24 cellular contexts compared by ENCODE assay signal in genomic region chr11:69968407-69969347, GRCh38.
DNase-seq lines count a peak whose midpoint lies in the region; ATAC-seq and TF ChIP-seq lines count a peak whose summit lies in the region.
"Had no signal": no experiment of that assay in that cellular context is flagged by ENCODE, and none has a peak within 500 bp of the region (broad histone marks: within the 10 kb centered on the region; RNA-seq: fewer than 3 reads in every experiment).

No MANE protein-coding gene starts in this region.

- H3K36me3 ChIP-seq in BLaER1 treated with 17β-estradiol and CSF1 and Interleukin-3, amounts not matched to agents 10 nM and 100 nM: no peaks in the 10 kb centered on the region
- H3K36me3 ChIP-seq in PC-3 (ENCODE audit: low read depth, low read length): no peaks in the 10 kb centered on the region
- H3K36me3 ChIP-seq: HAP-1 had no signal

- intact Hi-C loops in PC-3 (cut with micrococcal nuclease): no loop called here
- intact Hi-C loops in left ventricle myocardium superior (cut with micrococcal nuclease): no loop called here

- TF ChIP-seq CTCF in PC-3 (conservative IDR thresholded peaks at IDR 0.05; ENCODE audit: low read depth, low read length) (no peak), nephron (IDR thresholded peaks at IDR 0.05; ENCODE audit: unreplicated experiment in 3 of 3) (no peak)

- BruUV-seq in PC-3 (replicated peaks; lab: Mats Ljungman, UMichigan): no TSS peak

- no peaks in the 10 kb centered on the region; a peak in 1 of 22 replicates for H3K9me3 ChIP-seq in BLaER1 treated with 17β-estradiol and CSF1 and Interleukin-3, amounts not matched to agents 10 nM and 100 nM (replicated peaks in 1 of 11)
- H3K9me3 ChIP-seq in PC-3 (ENCODE audit: low read length): no peaks in the 10 kb centered on the region
- H3K9me3 ChIP-seq: HAP-1 had no signal

- DNase-seq in PC-3 (no peak), left ventricle myocardium superior (peak; percentile 54)
- DNase-seq: activated CD4-positive, alpha-beta T cell treated with anti-CD3 and anti-CD28 coated beads, Interleukin-2, amount 50 U/mL, for 4 hours; activated naive CD8-positive, alpha-beta T cell treated with anti-CD3 and anti-CD28 coated beads for 36 hours; C1 segment of cervical spinal cord; DND-41; effector CD4-positive, alpha-beta T cell; foreskin fibroblast; mammary epithelial cell; NCI-H1105 treated with DMSO at 0.1 percent for 48 hours; NCI-H2029; NCI-H2227 treated with DMSO at 0.1 percent for 48 hours; stimulated activated CD4-positive, alpha-beta T cell treated with anti-CD3 and anti-CD28 coated beads, Interleukin-1b, Interleukin-23, amount 100 ng/mL, for 48 hours had no signal

- H4K20me1 ChIP-seq in BLaER1 treated with 17β-estradiol and CSF1 and Interleukin-3, amounts not matched to agents 10 nM and 100 nM: no peaks in the 10 kb centered on the region
- no peaks in the 10 kb centered on the region for H4K20me1 ChIP-seq in PC-3 (ENCODE audit: low read length)

- no peaks in the 10 kb centered on the region for H3K9me2 ChIP-seq in PC-3 (replicated peaks; ENCODE audit: low read length)

- H3K9ac ChIP-seq in BLaER1 treated with 17β-estradiol and CSF1 and Interleukin-3, amounts not matched to agents 10 nM and 100 nM: 0 out of 22 replicates have a peak overlapping the region, but pooled peaks of 1 of the 11 experiments have one; percentile 6
- H3K9ac ChIP-seq in PC-3 (ENCODE audit: low read length): no peak overlapping the region

- CTCF ChIA-PET in PC-3 (lab: Charles Lee): no interaction called here

- POLR2A ChIA-PET in PC-3 (lab: Charles Lee; ENCODE audit: unreplicated experiment): no interaction called here

- ATAC-seq in PC-3: 0 out of 2 replicates have a peak, but pooled peaks have one; percentile 13
- peak; percentile 47 for ATAC-seq in left ventricle myocardium superior
- no peak for ATAC-seq in GM18520 (IDR thresholded peaks at IDR 0.05; ENCODE audit: unreplicated experiment)
- ATAC-seq in HG02970 (IDR thresholded peaks at IDR 0.05; ENCODE audit: low FRiP score, unreplicated experiment): no peak
- no peak for ATAC-seq in HG02885 (IDR thresholded peaks at IDR 0.05; ENCODE audit: poor library complexity, unreplicated experiment)
- no peak for ATAC-seq in GM18907 (IDR thresholded peaks at IDR 0.05; ENCODE audit: unreplicated experiment)
- ATAC-seq: activated T-helper 17 cell treated with anti-CD3 and anti-CD28 coated beads, Interleukin-2, amount 50 U/mL, for 72 hours had no signal

- peak overlapping the region in 7 of 11 experiments; percentile 82 to 93 (median 89); a peak in 14 of 22 replicates for H3K4me2 ChIP-seq in BLaER1 treated with 17β-estradiol and CSF1 and Interleukin-3, amounts not matched to agents 10 nM and 100 nM
- no peak overlapping the region for H3K4me2 ChIP-seq in PC-3 (ENCODE audit: low read length)
- H3K4me2 ChIP-seq: hepatocyte had no signal

- H3K27me3 ChIP-seq in BLaER1 treated with 17β-estradiol and CSF1 and Interleukin-3, amounts not matched to agents 10 nM and 100 nM: peaks cover 0 to 11% (median 0%) of the 10 kb centered on the region in 11 experiments; a peak in 2 of 22 replicates
- no peaks in the 10 kb centered on the region for H3K27me3 ChIP-seq in PC-3 (ENCODE audit: low read length)
- H3K27me3 ChIP-seq: hepatocyte had no signal

- H3K27ac Mint-ChIP-seq in nephron: peak overlapping the region in 2 of 3 experiments; percentile 28 to 74

- no peaks in the 10 kb centered on the region for H3K9me3 Mint-ChIP-seq in nephron
- H3K9me3 Mint-ChIP-seq: activated naive CD8-positive, alpha-beta T cell treated with anti-CD3 and anti-CD28 coated beads for 36 hours; activated T-helper 17 cell treated with anti-CD3 and anti-CD28 coated beads, Interleukin-2, amount 50 U/mL, for 72 hours; T-helper 2 cell treated with Interferon-gamma antibody and Interleukin-4, amounts not matched to agents 5 μg/mL and 100 μg/mL, for 36 hours had no signal

- H3K4me1 Mint-ChIP-seq in nephron: peaks cover 13% of the 10 kb centered on the region
- H3K4me1 Mint-ChIP-seq: activated T-helper 17 cell treated with anti-CD3 and anti-CD28 coated beads, Interleukin-2, amount 50 U/mL, for 72 hours had no signal

- H3K27me3 Mint-ChIP-seq in nephron (ENCODE audit: low read depth): peaks cover 28% of the 10 kb centered on the region

- H3F3A ChIP-seq in PC-3 (ENCODE audit: low read length, unreplicated experiment): no peaks in the 10 kb centered on the region

- H3K4me3 Mint-ChIP-seq in nephron: no peak overlapping the region
- H3K4me3 Mint-ChIP-seq: activated naive CD8-positive, alpha-beta T cell treated with anti-CD3 and anti-CD28 coated beads for 36 hours; activated T-helper 17 cell treated with anti-CD3 and anti-CD28 coated beads, Interleukin-2, amount 50 U/mL, for 72 hours; T-helper 2 cell treated with Interferon-gamma antibody and Interleukin-4, amounts not matched to agents 5 μg/mL and 100 μg/mL, for 36 hours had no signal

- no peaks in the 10 kb centered on the region for H3K36me3 Mint-ChIP-seq in nephron (ENCODE audit: low read depth)
- H3K36me3 Mint-ChIP-seq: activated naive CD8-positive, alpha-beta T cell treated with anti-CD3 and anti-CD28 coated beads for 36 hours had no signal

- H3K27ac ChIP-seq in BLaER1 treated with 17β-estradiol and CSF1 and Interleukin-3, amounts not matched to agents 10 nM and 100 nM: peak overlapping the region in 2 of 11 experiments; percentile 28 to 93; a peak in 4 of 22 replicates
- no peak overlapping the region for H3K27ac ChIP-seq in PC-3 (ENCODE audit: low read length)
- H3K27ac ChIP-seq: epithelial cell of prostate, hepatocyte had no signal

- H3K79me2 ChIP-seq in PC-3 (ENCODE audit: low read length): no peaks in the 10 kb centered on the region
- H3K79me2 ChIP-seq: hepatocyte had no signal

- peaks cover 17 to 94% (median 78%) of the 10 kb centered on the region in 10 experiments for H3K4me1 ChIP-seq in BLaER1 treated with 17β-estradiol and CSF1 and Interleukin-3, amounts not matched to agents 10 nM and 100 nM
- peaks cover 16% of the 10 kb centered on the region for H3K4me1 ChIP-seq in PC-3 (ENCODE audit: insufficient read depth, low read length)
- H3K4me1 ChIP-seq: HAP-1 had no signal

- H3K4me3 ChIP-seq in BLaER1 treated with 17β-estradiol and CSF1 and Interleukin-3, amounts not matched to agents 10 nM and 100 nM: no peak overlapping the region
- no peak overlapping the region for H3K4me3 ChIP-seq in PC-3 (ENCODE audit: low read length)
- H3K4me3 ChIP-seq: HAP-1, hepatocyte had no signal

- H2AFZ ChIP-seq in PC-3 (ENCODE audit: low read length): no peak overlapping the region
- H2AFZ ChIP-seq: hepatocyte had no signal

Comparison
In these comparisons a context has a peak if more than half of its experiments do, and no peak if none do; other contexts are left out.
1. ATAC-seq: peak in PC-3 (single experiment) and left ventricle myocardium superior (single experiment); none in GM18520 (single experiment), HG02970 (single experiment), HG02885 (single experiment) and GM18907 (single experiment).